Comparison of ENCODE assay signal across 8 cellular contexts in genomic region chr19:48390188-48391099, GRCh38. TPM values are rescaled to one million over a fixed set of nuclear protein-coding genes. Genes with fewer than 3 reads are reported as not detected.
DNase-seq lines count a peak whose midpoint lies in the region; ATAC-seq, FAIRE-seq and TF ChIP-seq lines count a peak whose summit lies in the region.

No MANE protein-coding gene starts in this region.

- TF ChIP-seq POLR2A in adrenal gland (IDR thresholded peaks at IDR 0.05): no peak

- H3K4me3 ChIP-seq in SK-N-SH (ENCODE audit: low read depth in 2 of 2, low read length in 1 of 2): peak overlapping the region; percentile 70 to 100
- peak overlapping the region; percentile 68 to 100 (median 88) for H3K4me3 ChIP-seq in adrenal gland
- H3K4me3 ChIP-seq in trophoblast cell (ENCODE audit: low read depth, low read length): peak overlapping the region; percentile 90

- H3K27ac ChIP-seq in SK-N-SH (ENCODE audit: low read depth in 2 of 2, low read length in 1 of 2) (peak overlapping the region; percentile 80 to 89), adrenal gland (peak overlapping the region; percentile 79 to 93 (median 89)), trophoblast cell (ENCODE audit: low read depth, low read length) (peak overlapping the region; percentile 60)

- H2BK120ac ChIP-seq in trophoblast cell (ENCODE audit: insufficient read depth, low read length, poor library complexity): peak overlapping the region; percentile 85

- FAIRE-seq in G401.6 (lab: Jason Lieb, UNC): peak; percentile 17

- peak overlapping the region; percentile 95 for H3K4ac ChIP-seq in trophoblast cell (ENCODE audit: low read depth, low read length)

- no peak for TF ChIP-seq EP300 in SK-N-SH (IDR thresholded peaks at IDR 0.05; ENCODE audit: borderline replicate concordance in 1 of 2, low read depth in 1 of 2, low read length in 1 of 2)

- peak overlapping the region; percentile 97 for H4K91ac ChIP-seq in trophoblast cell (ENCODE audit: low read depth, low read length)

- ATAC-seq in HG03520 (IDR thresholded peaks at IDR 0.05; ENCODE audit: unreplicated experiment): peak; percentile 21
- no peak for ATAC-seq in GM21528 (IDR thresholded peaks at IDR 0.05; ENCODE audit: low FRiP score, unreplicated experiment)
- no peak for ATAC-seq in HG03025 (IDR thresholded peaks at IDR 0.05; ENCODE audit: low FRiP score, unreplicated experiment)

- peaks cover 0 to 24% of the 10 kb centered on the region in 2 experiments; a peak in 2 of 4 replicates for H3K4me1 ChIP-seq in SK-N-SH (ENCODE audit: control insufficient read depth in 1 of 2, insufficient read depth in 2 of 2, low read depth in 1 of 2, low read length in 1 of 2)
- H3K4me1 ChIP-seq in adrenal gland (replicated peaks in 1 of 2): peaks cover 0 to 10% of the 10 kb centered on the region in 2 donors
- peaks cover 8 to 15% of the 10 kb centered on the region in 2 experiments for H3K4me1 ChIP-seq in trophoblast cell (ENCODE audit: control insufficient read depth in 1 of 2, insufficient read depth in 2 of 2, low read length in 2 of 2)

- peaks cover 27% of the 10 kb centered on the region for H3K79me1 ChIP-seq in trophoblast cell (ENCODE audit: low read length)

- H3K18ac ChIP-seq in trophoblast cell (ENCODE audit: low read length): peak overlapping the region; percentile 89

- H3K27me3 ChIP-seq in SK-N-SH (ENCODE audit: insufficient read depth) (no peaks in the 10 kb centered on the region), adrenal gland (peaks cover 22% of the 10 kb centered on the region), trophoblast cell (ENCODE audit: insufficient read depth, low read length) (peaks cover 12% of the 10 kb centered on the region)

- H2AFZ ChIP-seq in SK-N-SH (ENCODE audit: low read depth) (peak overlapping the region; percentile 88; the same call in 1 of the 2 replicates), trophoblast cell (ENCODE audit: insufficient read depth, low read length, poor library complexity) (peak overlapping the region; percentile 9)

- peak overlapping the region; percentile 89 for H2AK5ac ChIP-seq in trophoblast cell (ENCODE audit: low read length)

- peak overlapping the region; percentile 10 for H2BK12ac ChIP-seq in trophoblast cell (ENCODE audit: low read length)

- peak overlapping the region; percentile 98 for H3K4me2 ChIP-seq in SK-N-SH
- peak overlapping the region; percentile 90 for H3K4me2 ChIP-seq in trophoblast cell (ENCODE audit: low read length)

- CTCF ChIA-PET in SK-N-SH (lab: Yijun Ruan, JAX): interaction anchor here (0.6 to 2.7 kb wide), 34 partner anchors 9 to 220 kb away, joined by 3 to 41 read pairs (median 5); partner anchors contain the start of genes GRWD1, SYNGR4 and TMEM143

- H3K9ac ChIP-seq in SK-N-SH: peak overlapping the region; percentile 100
- peak overlapping the region; percentile 92 for H3K9ac ChIP-seq in trophoblast cell (ENCODE audit: low read length)

- WGBS in SK-N-SH (ENCODE audit: low lambda C conversion rate): 3% methylated on average over 6 of the region's 24 CpGs
- 0 to 5% (median 2%) methylated on average over 11 to 24 of the region's 24 CpGs for WGBS in adrenal gland, 4 donors
- no CpG with 5 or more reads among the region's 24 CpGs for WGBS in trophoblast cell (ENCODE audit: extremely low coverage, insufficient coverage, insufficient read length)

- H4K20me1 ChIP-seq in SK-N-SH (ENCODE audit: insufficient read depth): no peaks in the 10 kb centered on the region

- peak overlapping the region; percentile 92 for H2BK5ac ChIP-seq in trophoblast cell (ENCODE audit: low read depth, low read length, poor library complexity)

- H4K8ac ChIP-seq in trophoblast cell (ENCODE audit: low read depth, low read length): peak overlapping the region; percentile 82

- peak; percentile 37 for TF ChIP-seq RAD21 in SK-N-SH (IDR thresholded peaks at IDR 0.05; ENCODE audit: low read length)

- peaks cover 16 to 36% of the 10 kb centered on the region in 2 experiments for H3K36me3 ChIP-seq in SK-N-SH (replicated peaks in 1 of 2; ENCODE audit: control insufficient read depth in 1 of 2, insufficient read depth in 2 of 2, low read length in 1 of 2)
- H3K36me3 ChIP-seq in adrenal gland (replicated peaks in 1 of 2): peaks cover 0 to 40% of the 10 kb centered on the region in 2 donors
- peaks cover 30 to 35% of the 10 kb centered on the region in 2 experiments for H3K36me3 ChIP-seq in trophoblast cell (ENCODE audit: control insufficient read depth in 1 of 2, insufficient read depth in 2 of 2, low read length in 2 of 2)

- peaks cover 19% of the 10 kb centered on the region for H3F3A ChIP-seq in SK-N-SH (replicated peaks; ENCODE audit: insufficient read depth)

- POLR2A ChIA-PET in SK-N-SH (lab: Yijun Ruan, JAX): interaction anchor here (0.5 to 2.0 kb wide), 3 partner anchors 18 to 874 kb away, joined by 3 to 11 read pairs (median 4); partner anchors contain the start of genes SYNGR4 and TMEM143

- peak overlapping the region; percentile 74 for H4K12ac ChIP-seq in trophoblast cell (ENCODE audit: low read depth, low read length)

- peak overlapping the region; percentile 97 for H3K14ac ChIP-seq in trophoblast cell (ENCODE audit: low read length)

- TF ChIP-seq CTCF in SK-N-SH (IDR thresholded peaks at IDR 0.05) (peak; percentile 52), adrenal gland (IDR thresholded peaks at IDR 0.05) (peak; percentile 44 to 82 (median 74))

- H3K23ac ChIP-seq in trophoblast cell (ENCODE audit: low read length): no peak overlapping the region

- DNase-seq in SK-N-SH (peak; percentile 84), adrenal gland (peak; percentile 64 to 79 (median 71)), cardiac septum (ENCODE audit: low spot score) (peak; percentile 80), trophoblast cell (peak; percentile 68 to 74)

- H3K9me2 ChIP-seq in SK-N-SH: no peaks in the 10 kb centered on the region

- H3K9me3 ChIP-seq in SK-N-SH: no peaks in the 10 kb centered on the region
- H3K9me3 ChIP-seq in adrenal gland (replicated peaks in 1 of 3): no peaks in the 10 kb centered on the region
- peaks cover 2% of the 10 kb centered on the region for H3K9me3 ChIP-seq in trophoblast cell (ENCODE audit: insufficient read depth, low read depth, low read length)

- intact Hi-C loops in adrenal gland (cut with DNase I) (loop anchor here in 1 of 2 donors (10.0 kb wide), 1 partner anchor 54 kb away; the partner anchor contains the start of gene GRWD1), cardiac septum (cut with DNase I) (loop anchor here (2.0 to 5.0 kb wide), 2 partner anchors 26 to 57 kb away; partner anchors contain the start of genes GRWD1 and SYNGR4)

- H3K79me2 ChIP-seq in SK-N-SH (ENCODE audit: insufficient read depth) (peaks cover 54% of the 10 kb centered on the region), trophoblast cell (ENCODE audit: control insufficient read depth, insufficient read depth, low read length, poor library complexity) (peaks cover 18% of the 10 kb centered on the region)

TF ChIP-seq in SK-N-SH, 30 proteins besides CTCF, POLR2A, EP300 and RAD21 (continues in another document):
- TF ChIP-seq GABPA (IDR thresholded peaks at IDR 0.05; ENCODE audit: low read depth) (peak; percentile 45), TCF12 (IDR thresholded peaks at IDR 0.05) (no peak), RXRA (IDR thresholded peaks at IDR 0.05; ENCODE audit: borderline replicate concordance, low read depth) (no peak)

RNA-seq across cellular contexts. Expression of gene KDELR1, which starts 0.9 kb away (rescaled TPM):
- polyA plus RNA-seq in SK-N-SH (2012; rRNA removed) (119 and 138 TPM in 2 replicates), adrenal gland (100 to 1,000 TPM; 110 to 146 (median 126) TPM)
- 112 and 158 TPM in 2 replicates for polyA plus RNA-seq in SK-N-SH (2012; cell fraction: cytosol; rRNA removed)
- 110 and 150 TPM in 2 replicates for polyA plus RNA-seq in SK-N-SH (2012; cell fraction: nucleus; rRNA removed)
- total RNA-seq in adrenal gland (100 to 1,000 TPM in 7 of 8 donors, 10 to 100 TPM in 1; 67.2 to 201 (median 170) TPM), cardiac septum (70.1 TPM)
- polyA plus RNA-seq in trophoblast cell (2013): 586 and 590 TPM in 2 replicates

RNA-seq across cellular contexts. Expression of gene GRIN2D, which starts 3.0 kb away (rescaled TPM):
- polyA plus RNA-seq in SK-N-SH (2012; rRNA removed) (0.54 and 0.92 TPM in 2 replicates), adrenal gland (1 to 10 TPM in 1 of 3 donors, under 1 TPM in 2; 0.11 to 1.0 (median 0.64) TPM)
- 0.28 and 0.56 TPM in 2 replicates for polyA plus RNA-seq in SK-N-SH (2012; cell fraction: cytosol; rRNA removed)
- 1.3 and 1.4 TPM in 2 replicates for polyA plus RNA-seq in SK-N-SH (2012; cell fraction: nucleus; rRNA removed)
- total RNA-seq in adrenal gland (1 to 10 TPM in 3 of 8 donors, under 1 TPM in 5; 0.12 to 1.8 (median 0.77) TPM), cardiac septum (0.70 TPM)
- 3.3 and 3.6 TPM in 2 replicates for polyA plus RNA-seq in trophoblast cell (2013)

RNA-seq across cellular contexts. Expression of gene SYNGR4, which starts 26.3 kb away (rescaled TPM):
- polyA plus RNA-seq in SK-N-SH (2012; rRNA removed): 0.08 TPM in 1 of 2 replicates, not detected in the other
- 0.03 TPM in 1 of 2 replicates, not detected in the other for polyA plus RNA-seq in SK-N-SH (2012; cell fraction: cytosol; rRNA removed)
- not detected in 2 replicates for polyA plus RNA-seq in SK-N-SH (2012; cell fraction: nucleus; rRNA removed)
- not detected for total RNA-seq in adrenal gland
- polyA plus RNA-seq in adrenal gland: under 1 TPM in 1 of 3 donors, not detected in 2; 0.13 TPM
- not detected for total RNA-seq in cardiac septum
- polyA plus RNA-seq in trophoblast cell (2013): 0.08 and 0.19 TPM in 2 replicates

RNA-seq across cellular contexts. Expression of gene TMEM143, which starts 26.7 kb away (rescaled TPM):
- polyA plus RNA-seq in SK-N-SH (2012; rRNA removed) (20.2 and 21.9 TPM in 2 replicates), adrenal gland (10 to 100 TPM in 2 of 3 donors, 1 to 10 TPM in 1; 9.6 to 26.5 (median 20.1) TPM)
- 7.0 and 10.2 TPM in 2 replicates for polyA plus RNA-seq in SK-N-SH (2012; cell fraction: cytosol; rRNA removed)
- polyA plus RNA-seq in SK-N-SH (2012; cell fraction: nucleus; rRNA removed): 77.5 and 81.7 TPM in 2 replicates
- total RNA-seq in adrenal gland (10 to 100 TPM in 6 of 8 donors, 1 to 10 TPM in 2; 3.3 to 26.3 (median 12.7) TPM), cardiac septum (50.2 TPM)
- 5.9 and 6.5 TPM in 2 replicates for polyA plus RNA-seq in trophoblast cell (2013)

RNA-seq across cellular contexts. Expression of gene GRWD1, which starts 55.3 kb away (rescaled TPM):
- polyA plus RNA-seq in SK-N-SH (2012; rRNA removed) (34.1 and 36.6 TPM in 2 replicates), adrenal gland (10 to 100 TPM in 1 of 3 donors, 1 to 10 TPM in 2; 6.6 to 15.7 (median 7.5) TPM)
- 23.8 and 30.6 TPM in 2 replicates for polyA plus RNA-seq in SK-N-SH (2012; cell fraction: cytosol; rRNA removed)
- 29.1 and 29.6 TPM in 2 replicates for polyA plus RNA-seq in SK-N-SH (2012; cell fraction: nucleus; rRNA removed)
- total RNA-seq in adrenal gland (10 to 100 TPM in 7 of 8 donors, 1 to 10 TPM in 1; 8.5 to 48.4 (median 28.2) TPM), cardiac septum (17.5 TPM)
- 13.3 and 13.5 TPM in 2 replicates for polyA plus RNA-seq in trophoblast cell (2013)
